In the genomic region with DNA sequence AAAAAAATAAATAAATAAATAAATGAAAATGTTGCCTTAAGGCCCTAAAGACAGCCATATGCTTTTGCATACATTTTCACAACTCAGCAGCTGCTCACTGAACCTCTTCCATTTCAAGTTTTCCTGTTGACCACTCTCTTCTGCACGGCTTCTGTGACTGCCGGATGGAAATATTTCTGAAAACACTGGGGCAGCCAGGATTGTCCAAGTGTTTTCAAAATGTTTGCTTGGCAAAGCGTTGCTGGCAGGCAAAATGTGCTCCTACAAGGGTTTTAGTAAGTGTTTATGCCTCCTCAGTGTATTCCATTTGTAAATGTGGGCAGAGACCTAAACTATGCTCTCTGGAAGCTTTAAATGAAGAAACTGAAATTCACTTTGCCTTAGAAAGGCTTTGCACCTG, we compare ENCODE assay signal across 17 cellular contexts.
DNase-seq lines count a peak whose midpoint lies in the region; ATAC-seq and TF ChIP-seq lines count a peak whose summit lies in the region.
"Had no signal": no experiment of that assay in that cellular context is flagged by ENCODE, and none has a peak within 500 bp of the region (broad histone marks: within the 10 kb centered on the region; RNA-seq: fewer than 3 reads in every experiment).

No MANE protein-coding gene starts in this region.

- H3K4me1 ChIP-seq in left lung (no peaks in the 10 kb centered on the region), thyroid gland (peaks cover 0 to 10% of the 10 kb centered on the region in 2 donors)
- H3K4me1 ChIP-seq: A549; BLaER1 treated with 17β-estradiol and CSF1 and Interleukin-3, amounts not matched to agents 10 nM and 100 nM; Caco-2 had no signal

- TF ChIP-seq CTCF in left lung (IDR thresholded peaks at IDR 0.05) (no peak), thyroid gland (IDR thresholded peaks at IDR 0.05) (no peak)

- intact Hi-C loops in left lung (cut with DNase I) (no loop called here), thyroid gland (cut with DNase I) (no loop called here)

- TF ChIP-seq POLR2A in thyroid gland (IDR thresholded peaks at IDR 0.05), result no peak

- 17 to 45% methylated on average over 2 to 3 of the region's 3 CpGs for WGBS in thyroid gland, 2 donors

- no peaks in the 10 kb centered on the region for H3K27me3 ChIP-seq in left lung
- no peaks in the 10 kb centered on the region for H3K27me3 ChIP-seq in thyroid gland

- ATAC-seq in left lung (peak; percentile 60), HG03342 (IDR thresholded peaks at IDR 0.05; ENCODE audit: unreplicated experiment) (no peak)
- ATAC-seq: A549; CD8-positive, alpha-beta T cell had no signal

- no peaks in the 10 kb centered on the region for H3K36me3 ChIP-seq in left lung
- H3K36me3 ChIP-seq in thyroid gland, result no peaks in the 10 kb centered on the region
- H3K36me3 ChIP-seq: BLaER1 treated with 17β-estradiol and CSF1 and Interleukin-3, amounts not matched to agents 10 nM and 100 nM had no signal

- H3K4me3 ChIP-seq in left lung (no peak overlapping the region), thyroid gland (replicated peaks in 1 of 3) (no peak overlapping the region)
- H3K4me3 ChIP-seq: A549; BLaER1 treated with 17β-estradiol and CSF1 and Interleukin-3, amounts not matched to agents 10 nM and 100 nM had no signal

- H3K9me3 ChIP-seq in left lung (no peaks in the 10 kb centered on the region), thyroid gland (no peaks in the 10 kb centered on the region)
- H3K9me3 ChIP-seq: A549; BLaER1 treated with 17β-estradiol and CSF1 and Interleukin-3, amounts not matched to agents 10 nM and 100 nM; Caco-2 had no signal

- H3K27ac ChIP-seq in left lung, result no peak overlapping the region
- peak overlapping the region in 1 of 3 donors; percentile 46 for H3K27ac ChIP-seq in thyroid gland
- H3K27ac ChIP-seq: 22Rv1; A549; BLaER1 treated with 17β-estradiol and CSF1 and Interleukin-3, amounts not matched to agents 10 nM and 100 nM; C4-2B had no signal

- DNase-seq in DMS 273 (lab: John Stamatoyannopoulos, UW; ENCODE audit: unreplicated experiment) (peak; percentile 15), DMS 273 treated with DMSO at 0.1 percent for 48 hours (lab: John Stamatoyannopoulos, UW) (no peak), left lung (no peak), thyroid gland (peak; percentile 42 to 49)
- DNase-seq in stimulated activated naive CD4-positive, alpha-beta T cell treated with Interleukin-2 at 50 U/mL for 16 hours (lab: John Stamatoyannopoulos, UW), result no peak
- DNase-seq: AML-193; Caco-2; Calu3; CD4-positive, alpha-beta T cell; CD8-positive, alpha-beta T cell; DMS79 treated with DMSO at 0.1 percent for 48 hours; GDM1 had no signal

Comparison
In these comparisons a context has a peak if more than half of its experiments do, and no peak if none do; other contexts are left out.
1. DNase-seq: peak in DMS 273 (single experiment) and thyroid gland (2 of 2); none in DMS 273 treated with DMSO at 0.1 percent for 48 hours (single experiment), left lung (0 of 2) and stimulated activated naive CD4-positive, alpha-beta T cell treated with Interleukin-2 at 50 U/mL for 16 hours (single experiment).